8 cellular contexts compared by ENCODE assay signal in the genomic region with DNA sequence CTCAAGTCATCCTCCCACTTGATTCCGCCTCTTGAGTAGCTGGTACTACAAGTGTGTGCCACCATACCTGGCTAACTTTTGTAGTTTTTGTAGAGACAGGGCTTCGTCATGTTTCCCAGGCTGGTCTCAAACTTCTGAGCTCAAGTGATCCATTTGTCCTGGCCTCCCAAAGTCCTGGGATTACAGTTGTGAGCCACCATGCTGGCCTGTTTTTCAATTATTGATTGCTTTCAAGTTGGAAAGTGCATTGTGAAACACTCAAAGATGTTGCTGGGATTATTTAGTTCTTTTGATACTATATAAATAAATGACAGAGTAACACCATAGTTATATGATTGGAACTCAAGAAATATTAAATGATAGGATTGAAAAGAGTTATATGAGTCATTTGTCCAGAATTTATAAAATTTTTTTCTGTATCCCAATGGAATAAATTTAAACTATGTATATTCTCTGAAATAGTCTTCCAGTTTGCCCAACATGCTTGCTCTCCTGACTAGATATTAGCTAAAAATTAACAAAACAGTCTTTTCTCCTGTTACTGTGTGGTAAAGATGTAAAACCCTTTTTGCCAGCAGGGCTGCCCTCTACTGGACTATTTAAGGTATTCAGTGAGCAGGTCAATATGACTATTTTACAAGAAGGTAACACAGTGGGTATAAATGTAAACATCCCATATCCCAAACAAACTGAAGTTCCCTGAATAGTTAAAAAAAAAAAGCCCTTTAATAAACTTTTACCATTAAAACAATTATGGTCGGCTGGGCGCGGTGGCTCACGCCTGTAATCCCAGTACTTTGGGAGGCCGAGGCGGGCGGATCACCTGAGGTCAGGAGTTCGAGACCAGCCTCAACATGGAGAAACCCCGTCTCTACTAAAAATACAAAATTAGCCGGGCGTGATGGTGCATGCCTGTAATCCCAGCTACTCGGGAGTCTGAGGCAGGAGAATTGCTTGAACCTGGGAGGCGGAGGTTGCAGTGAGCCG. TPM values are rescaled to one million over a fixed set of nuclear protein-coding genes. Genes with fewer than 3 reads are reported as not detected.
DNase-seq lines count a peak whose midpoint lies in the region; ATAC-seq, FAIRE-seq and TF ChIP-seq lines count a peak whose summit lies in the region.

No MANE protein-coding gene starts in this region.

- H3K27me3 Mint-ChIP-seq in T-helper 17 cell = no peaks in the 10 kb centered on the region
- H3K27me3 Mint-ChIP-seq in naive thymus-derived CD8-positive, alpha-beta T cell = no peaks in the 10 kb centered on the region

- no peaks in the 10 kb centered on the region for H3K36me3 ChIP-seq in HAP-1 (replicated peaks)

- peak; percentile 92 for FAIRE-seq in G401.6 (lab: Jason Lieb, UNC)

- peak; percentile 78 for ATAC-seq in T-helper 17 cell
- peak; percentile 67 to 72 for ATAC-seq in naive thymus-derived CD8-positive, alpha-beta T cell

- no peaks in the 10 kb centered on the region for H3K27me3 ChIP-seq in HAP-1 (ENCODE audit: low read depth)

- POLR2A ChIA-PET in naive thymus-derived CD8-positive, alpha-beta T cell (lab: Charles Lee) = no interaction called here

- H3K4me3 ChIP-seq in HAP-1 (no peak overlapping the region), epithelial cell of esophagus (ENCODE audit: low read length) (no peak overlapping the region)

- peaks cover 28% of the 10 kb centered on the region for H3K4me1 Mint-ChIP-seq in T-helper 17 cell
- peaks cover 28 to 61% (median 35%) of the 10 kb centered on the region in 4 donors for H3K4me1 Mint-ChIP-seq in naive thymus-derived CD8-positive, alpha-beta T cell

- H3K4me1 ChIP-seq in HAP-1 = peaks cover 8% of the 10 kb centered on the region

- H3K9me3 ChIP-seq in HAP-1 (no peaks in the 10 kb centered on the region), T-helper 17 cell (ENCODE audit: control insufficient read depth, low read length, poor library complexity, severe bottlenecking) (no peaks in the 10 kb centered on the region)

- in situ Hi-C loops in HAP-1 (cut with MboI; ENCODE audit: low sequenced_read_pairs) = loop anchor here (5.0 kb wide), 1 partner anchor 211 kb away; no protein-coding TSS in a partner anchor

- H3K4me3 Mint-ChIP-seq in T-helper 17 cell = no peak overlapping the region
- H3K4me3 Mint-ChIP-seq in naive thymus-derived CD8-positive, alpha-beta T cell = no peak overlapping the region

- no peak overlapping the region; the same call in 1 of the 2 replicates for H3K27ac ChIP-seq in 22Rv1

- H3K36me3 Mint-ChIP-seq in T-helper 17 cell (ENCODE audit: low read depth) = peaks cover 2% of the 10 kb centered on the region
- H3K36me3 Mint-ChIP-seq in naive thymus-derived CD8-positive, alpha-beta T cell = peaks cover 0 to 33% (median 4%) of the 10 kb centered on the region in 3 donors

- peak overlapping the region; percentile 16 for H3K27ac Mint-ChIP-seq in T-helper 17 cell
- H3K27ac Mint-ChIP-seq in naive thymus-derived CD8-positive, alpha-beta T cell = no peak overlapping the region

- H3K9me3 Mint-ChIP-seq in naive thymus-derived CD8-positive, alpha-beta T cell = no peaks in the 10 kb centered on the region

- DNase-seq in HAP-1 (ENCODE audit: low spot score in 2 of 2) = peak; percentile 50 to 52
- peak; percentile 34 for DNase-seq in LoVo (ENCODE audit: low spot score)
- DNase-seq in T-helper 17 cell = no peak
- DNase-seq in epithelial cell of esophagus (ENCODE audit: low read depth) = peak; percentile 65
- DNase-seq in naive thymus-derived CD8-positive, alpha-beta T cell = peak in 6 of 10 donors; percentile 16 to 50 (median 34)
- no peak for DNase-seq in NCI-H2107 treated with DMSO at 0.1 percent for 48 hours (lab: John Stamatoyannopoulos, UW; ENCODE audit: unreplicated experiment)

- TF ChIP-seq CTCF in 22Rv1 (IDR thresholded peaks at IDR 0.05) (peak; percentile 89), epithelial cell of esophagus (IDR thresholded peaks at IDR 0.05; ENCODE audit: insufficient read depth, low read depth, low read length, missing control alignments) (peak; percentile 68)

RNA-seq across cellular contexts. Expression of a gene that starts 42.7 kb away (rescaled TPM):
- total RNA-seq in T-helper 17 cell = 10 to 100 TPM; 56.2 to 65.7 TPM
- total RNA-seq in naive thymus-derived CD8-positive, alpha-beta T cell = 10 to 100 TPM; 37.8 to 43.1 TPM
- polyA plus RNA-seq in naive thymus-derived CD8-positive, alpha-beta T cell = 10 to 100 TPM; 27.8 to 32.5 (median 31.2) TPM

Comparison
In these comparisons a context has a peak if more than half of its experiments do, and no peak if none do; other contexts are left out.
1. DNase-seq: peak in HAP-1 (2 of 2), LoVo (single experiment), epithelial cell of esophagus (single experiment) and naive thymus-derived CD8-positive, alpha-beta T cell (6 of 10); none in T-helper 17 cell (0 of 3) and NCI-H2107 treated with DMSO at 0.1 percent for 48 hours (single experiment).